ENCODE assay signal across 31 cellular contexts in the genomic region with DNA sequence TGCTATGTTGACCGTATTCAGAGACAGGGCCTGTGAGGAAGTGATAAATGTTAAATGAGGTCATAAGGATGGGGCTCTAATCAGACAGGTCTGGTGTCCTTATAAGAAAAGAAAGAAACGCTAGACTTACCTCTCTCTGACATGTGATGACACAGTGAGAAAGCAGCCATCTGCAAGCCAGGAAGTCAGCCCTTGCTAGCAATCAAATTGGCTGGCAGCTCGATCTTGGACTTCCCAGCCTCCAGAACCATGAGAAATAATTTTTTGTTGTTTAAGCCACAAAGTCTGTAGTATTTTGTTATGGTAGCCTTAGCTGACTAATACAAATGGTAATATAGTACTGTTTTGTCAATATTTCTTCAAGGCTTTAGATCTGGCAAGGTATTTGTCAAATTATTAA. TPM values are rescaled to one million over a fixed set of nuclear protein-coding genes. Genes with fewer than 3 reads are reported as not detected.
"Had no signal": no experiment of that assay in that cellular context is flagged by ENCODE, and none has a peak within 500 bp of the region (broad histone marks: within the 10 kb centered on the region; RNA-seq: fewer than 3 reads in every experiment).

No MANE protein-coding gene starts in this region.

- H3K4me3 Mint-ChIP-seq: natural killer cell; nephron; neural progenitor cell; stimulated activated memory B cell treated with anti-CD40 and anti-IgM and Interleukin-4, amounts not matched to agents 10 μg/mL and 1 μg/mL and 100 μg/mL, for 72 hours had no signal

- H2AFZ ChIP-seq: neural progenitor cell, parathyroid adenoma had no signal

- H3K9me3 ChIP-seq: ovary, psoas muscle, thoracic aorta, thyroid gland, upper lobe of left lung, vagina had no signal

- H3K4me2 ChIP-seq: neural progenitor cell, smooth muscle cell had no signal

- H3K27ac Mint-ChIP-seq: natural killer cell; nephron; neural progenitor cell; progenitor cell of endocrine pancreas; stimulated activated memory B cell treated with anti-CD40 and anti-IgM and Interleukin-4, amounts not matched to agents 10 μg/mL and 1 μg/mL and 100 μg/mL, for 72 hours had no signal

- H3K4me1 Mint-ChIP-seq: nephron, neural progenitor cell had no signal

- H3K27me3 Mint-ChIP-seq: progenitor cell of endocrine pancreas had no signal

- H3K9ac ChIP-seq: neural progenitor cell, parathyroid adenoma had no signal

- FAIRE-seq: urothelium cell line had no signal

- H3K4me1 ChIP-seq: neural progenitor cell, parathyroid adenoma, stomach, tibial nerve, upper lobe of left lung, vagina had no signal

- H3K79me2 ChIP-seq: parathyroid adenoma had no signal

- DNase-seq: natural killer cell; occipital lobe; ovary; posterior cingulate gyrus; psoas muscle; right cardiac atrium; spleen; stimulated activated CD4-positive, alpha-beta T cell treated with anti-CD3 and anti-CD28 coated beads, Interleukin-12 subunit alpha, Interleukin-12 subunit beta, amount 100 ng/mL, for 4 hours; stimulated activated CD4-positive, alpha-beta T cell treated with anti-CD3 and anti-CD28 coated beads, Interleukin-1b, Interleukin-23, amount 100 ng/mL, for 48 hours; stimulated activated CD4-positive, alpha-beta T cell treated with anti-CD3 and anti-CD28 coated beads, Interleukin-4, amount 100 ng/mL, for 1 hour; stimulated activated CD4-positive, alpha-beta T cell treated with anti-CD3 and anti-CD28 coated beads, Interleukin-4, amount 100 ng/mL, for 4 hours; stimulated activated CD8-positive, alpha-beta memory T cell treated with anti-CD3 and anti-CD28 coated beads, Interleukin-4, amount 100 ng/mL, for 48 hours; stimulated activated naive CD4-positive, alpha-beta T cell; stimulated activated naive CD8-positive, alpha-beta T cell treated with anti-CD3 and anti-CD28 coated beads, Interleukin-15, Interleukin-2, amounts not matched to agents 100 U/mL and 50 U/mL, for 24 hours; stomach; thyroid gland; trophoblast cell; upper lobe of left lung had no signal

- H3K27ac ChIP-seq: neural progenitor cell, ovary, parathyroid adenoma, psoas muscle, skin epidermis, spleen, stomach, thoracic aorta, thyroid gland, tibial nerve, upper lobe of left lung, vagina had no signal

- H3K9me3 Mint-ChIP-seq: natural killer cell had no signal

- H3K27me3 ChIP-seq: neural progenitor cell, ovary, spleen, stomach, thyroid gland, tibial nerve, upper lobe of left lung, vagina had no signal

- H3K36me3 ChIP-seq: neural progenitor cell, ovary, spleen, stomach, thoracic aorta, thyroid gland, tibial nerve, upper lobe of left lung, vagina had no signal

- H3K4me3 ChIP-seq: neural progenitor cell, ovary, psoas muscle, skin epidermis, smooth muscle cell, spleen, stomach, thoracic aorta, thyroid gland, tibial nerve, upper lobe of left lung, vagina had no signal

- ATAC-seq: natural killer cell; psoas muscle; right cardiac atrium; sciatic nerve; stimulated activated memory B cell treated with anti-CD40 and anti-IgM and Interleukin-4, amounts not matched to agents 10 μg/mL and 1 μg/mL and 100 μg/mL, for 72 hours; stimulated activated naive CD8-positive, alpha-beta T cell treated with anti-CD3 and anti-CD28 coated beads, Interleukin-15, Interleukin-2, amounts not matched to agents 100 U/mL and 50 U/mL, for 24 hours had no signal

RNA-seq across cellular contexts. Expression of gene FRRS1, which starts 58.7 kb away (rescaled TPM):
- polyA plus RNA-seq: neural cell had no signal
